Comparison of ENCODE assay signal across 20 cellular contexts in genomic region chr16:51540259-51540658, GRCh38.
DNase-seq lines count a peak whose midpoint lies in the region; ATAC-seq and TF ChIP-seq lines count a peak whose summit lies in the region.
"Had no signal": no experiment of that assay in that cellular context is flagged by ENCODE, and none has a peak within 500 bp of the region (broad histone marks: within the 10 kb centered on the region; RNA-seq: fewer than 3 reads in every experiment).

No MANE protein-coding gene starts in this region.

- H3K36me3 Mint-ChIP-seq in endothelial cell (ENCODE audit: low read depth, unreplicated experiment): no peaks in the 10 kb centered on the region
- H3K36me3 Mint-ChIP-seq: activated naive CD8-positive, alpha-beta T cell; memory B cell; neural progenitor cell had no signal

- ATAC-seq in GM18511 (IDR thresholded peaks at IDR 0.05; ENCODE audit: unreplicated experiment): no peak
- ATAC-seq: HCT116, PC-3 had no signal

- no peaks in the 10 kb centered on the region for H3K9me3 Mint-ChIP-seq in endothelial cell (ENCODE audit: unreplicated experiment)
- H3K9me3 Mint-ChIP-seq: neural progenitor cell had no signal

- no peak overlapping the region for H3K4me3 ChIP-seq in AG10803 (ENCODE audit: low read length)
- H3K4me3 ChIP-seq: neural progenitor cell, stomach had no signal

- no peak overlapping the region for H3K4me3 Mint-ChIP-seq in endothelial cell (ENCODE audit: unreplicated experiment)
- H3K4me3 Mint-ChIP-seq: activated naive CD8-positive, alpha-beta T cell; activated T-cell treated with anti-CD3 and anti-CD28 coated beads, Interleukin-2, amount 50 U/mL, for 24 hours; memory B cell; neural progenitor cell had no signal

- H3K4me1 Mint-ChIP-seq in endothelial cell (ENCODE audit: unreplicated experiment): peaks cover 44% of the 10 kb centered on the region
- H3K4me1 Mint-ChIP-seq: memory B cell had no signal

- H3K27me3 Mint-ChIP-seq in endothelial cell (ENCODE audit: unreplicated experiment): peaks cover 4% of the 10 kb centered on the region
- H3K27me3 Mint-ChIP-seq: activated naive CD8-positive, alpha-beta T cell; activated T-cell treated with anti-CD3 and anti-CD28 coated beads, Interleukin-2, amount 50 U/mL, for 24 hours; memory B cell had no signal

- DNase-seq in AG10803 (ENCODE audit: low read depth): peak; percentile 52
- peak; percentile 74 for DNase-seq in HT1080 (ENCODE audit: low read depth)
- peak; percentile 66 for DNase-seq in astrocyte of the hippocampus (ENCODE audit: low read depth, low spot score)
- peak; percentile 29 for DNase-seq in iris pigment epithelial cell (ENCODE audit: low read depth)
- DNase-seq in activated CD8-positive, alpha-beta memory T cell treated with anti-CD3 and anti-CD28 coated beads, Interleukin-2, amount 50 U/mL, for 4 hours: no peak
- no peak for DNase-seq in endothelial cell (ENCODE audit: low spot score)
- no peak for DNase-seq in MV-4-11 (lab: John Stamatoyannopoulos, UW)
- DNase-seq: activated CD4-positive, alpha-beta T cell treated with anti-CD3 and anti-CD28 coated beads, Interleukin-2, amount 50 U/mL, for 4 hours; activated T-cell treated with anti-CD3 and anti-CD28 coated beads, Interleukin-2, amount 50 U/mL, for 24 hours; AML-193; glutamatergic neuron; NCI-H2029; NCI-H510A treated with DMSO at 0.1 percent for 48 hours; PC-3; stomach had no signal

- TF ChIP-seq CTCF in AG10803 (conservative IDR thresholded peaks at IDR 0.05; ENCODE audit: low read length) (no peak), endothelial cell (IDR thresholded peaks at IDR 0.05; ENCODE audit: unreplicated experiment) (no peak)

- no peak overlapping the region for H3K27ac Mint-ChIP-seq in endothelial cell (ENCODE audit: unreplicated experiment)
- H3K27ac Mint-ChIP-seq: activated naive CD8-positive, alpha-beta T cell; activated T-cell treated with anti-CD3 and anti-CD28 coated beads, Interleukin-2, amount 50 U/mL, for 24 hours; memory B cell; neural progenitor cell had no signal

Comparison
In these comparisons a context has a peak if more than half of its experiments do, and no peak if none do; other contexts are left out.
1. DNase-seq: peak in AG10803 (single experiment), HT1080 (single experiment), astrocyte of the hippocampus (single experiment) and iris pigment epithelial cell (single experiment); none in activated CD8-positive, alpha-beta memory T cell treated with anti-CD3 and anti-CD28 coated beads, Interleukin-2, amount 50 U/mL, for 4 hours (single experiment), endothelial cell (single experiment) and MV-4-11 (single experiment).